8 cellular contexts compared by ENCODE assay signal in genomic region chr3:43770426-43771103, GRCh38.
DNase-seq lines count a peak whose midpoint lies in the region; ATAC-seq, FAIRE-seq and TF ChIP-seq lines count a peak whose summit lies in the region.

No MANE protein-coding gene starts in this region.

- in situ Hi-C loops in K562 (cut with MboI) = no loop called here

- POLR2A ChIA-PET in K562 (lab: Yijun Ruan, JAX) = interaction anchor here (0.8 to 1.0 kb wide), 2 partner anchors 16 to 23 kb away, joined by 3 to 4 read pairs; no protein-coding TSS in a partner anchor

- H3K27ac ChIP-seq in CD4-positive, CD25-positive, alpha-beta regulatory T cell (ENCODE audit: insufficient read depth, low read length, poor library complexity, severe bottlenecking) = no peak overlapping the region
- H3K27ac ChIP-seq in K562 (ENCODE audit: extremely low read depth, low read depth, low read length) (peak overlapping the region; percentile 88), upper lobe of right lung (peak overlapping the region; percentile 68)

- peak overlapping the region; percentile 80 for H3K4me2 ChIP-seq in K562 (ENCODE audit: insufficient read depth, low read length)

- no peaks in the 10 kb centered on the region for H3K36me3 ChIP-seq in CD4-positive, CD25-positive, alpha-beta regulatory T cell (ENCODE audit: control insufficient read depth, insufficient read depth, low read length)
- H3K36me3 ChIP-seq in K562 (ENCODE audit: control insufficient read depth, insufficient read depth, low read length) (no peaks in the 10 kb centered on the region), upper lobe of right lung (no peaks in the 10 kb centered on the region)

- WGBS in K562 (ENCODE audit: insufficient coverage, low coverage, missing lambda C conversion rate) = 4% methylated on average over 11 of the region's 11 CpGs
- WGBS in lower leg skin, 2 donors = 25 to 35% methylated on average over 11 of the region's 11 CpGs

- no peak overlapping the region for H3K4me3 ChIP-seq in CD4-positive, CD25-positive, alpha-beta regulatory T cell (ENCODE audit: low read depth, low read length)
- H3K4me3 ChIP-seq in K562 (no peak overlapping the region), lower leg skin (ENCODE audit: low read depth, poor library complexity, severe bottlenecking) (no peak overlapping the region), upper lobe of right lung (no peak overlapping the region)

- TF ChIP-seq RAD21 in K562 (CRISPR knock-in tag; conservative IDR thresholded peaks at IDR 0.05 in 1 of 2, IDR thresholded peaks at IDR 0.05 in 1 of 2) = no peak

- H3K9me3 Mint-ChIP-seq in CD4-positive, CD25-positive, alpha-beta regulatory T cell = no peaks in the 10 kb centered on the region

- peaks cover 7% of the 10 kb centered on the region for H3K9me1 ChIP-seq in K562 (ENCODE audit: control insufficient read depth, insufficient read depth, low read length)

- H3K9ac ChIP-seq in K562 (ENCODE audit: insufficient read depth in 1 of 2, low read depth in 2 of 2, low read length in 2 of 2) = peak overlapping the region; percentile 56 to 82

- H3K4me3 Mint-ChIP-seq in CD4-positive, CD25-positive, alpha-beta regulatory T cell = peak overlapping the region in 1 of 4 donors; percentile 21

- peaks cover 10 to 36% (median 19%) of the 10 kb centered on the region in 4 donors for H3K4me1 Mint-ChIP-seq in CD4-positive, CD25-positive, alpha-beta regulatory T cell

- TF ChIP-seq CTCF in K562 (IDR thresholded peaks at IDR 0.05 in 2 of 3, conservative IDR thresholded peaks at IDR 0.05 in 1 of 3; ENCODE audit: insufficient read depth in 2 of 3, low read depth in 1 of 3, low read length in 3 of 3) (no peak), lower leg skin (IDR thresholded peaks at IDR 0.05) (no peak), upper lobe of right lung (IDR thresholded peaks at IDR 0.05) (no peak), GM10266 (IDR thresholded peaks at IDR 0.05; ENCODE audit: control insufficient read depth, insufficient read depth, low read depth, missing control alignments) (no peak)

- peaks cover 20% of the 10 kb centered on the region for H3K4me1 ChIP-seq in CD4-positive, CD25-positive, alpha-beta regulatory T cell (ENCODE audit: control insufficient read depth, insufficient read depth, low read length, poor library complexity, severe bottlenecking)
- H3K4me1 ChIP-seq in K562 (replicated peaks in 1 of 2; ENCODE audit: control insufficient read depth in 2 of 2, insufficient read depth in 2 of 2, low read length in 2 of 2) (peaks cover 40 to 45% of the 10 kb centered on the region in 2 experiments), upper lobe of right lung (peaks cover 32% of the 10 kb centered on the region)

- H3K27me3 ChIP-seq in CD4-positive, CD25-positive, alpha-beta regulatory T cell (ENCODE audit: control insufficient read depth, insufficient read depth, low read length) = no peaks in the 10 kb centered on the region
- H3K27me3 ChIP-seq in K562 (ENCODE audit: control insufficient read depth in 2 of 2, insufficient read depth in 2 of 2, low read length in 2 of 2) (no peaks in the 10 kb centered on the region), upper lobe of right lung (no peaks in the 10 kb centered on the region)

- no TSS peak for BruUV-seq in K562 (replicated peaks; lab: Mats Ljungman, UMichigan)

- H3K27me3 Mint-ChIP-seq in CD4-positive, CD25-positive, alpha-beta regulatory T cell = no peaks in the 10 kb centered on the region

- TF ChIP-seq POLR2A in K562 (conservative IDR thresholded peaks at IDR 0.05) = no peak
- no peak for TF ChIP-seq POLR2A in lower leg skin (IDR thresholded peaks at IDR 0.05)

- no peaks in the 10 kb centered on the region for H3K79me2 ChIP-seq in K562 (ENCODE audit: control insufficient read depth, insufficient read depth, low read length)

- peak; percentile 89 for TF ChIP-seq EP300 in K562 (IDR thresholded peaks at IDR 0.05; ENCODE audit: low read length)

- DNase-seq in CD4-positive, CD25-positive, alpha-beta regulatory T cell = peak in 1 of 3 donors; percentile 7
- DNase-seq in OCI-M1 (lab: John Stamatoyannopoulos, UW) (peak; percentile 91), K562 (ENCODE audit: extremely low read depth in 1 of 4, low spot score in 3 of 4) (peak; percentile 90 to 92 (median 92)), lower leg skin (ENCODE audit: low spot score in 2 of 2) (peak; percentile 83 to 94), upper lobe of right lung (peak; percentile 74), GM10266 (ENCODE audit: extremely low spot score) (no peak)

- H4K20me1 ChIP-seq in K562 (replicated peaks; ENCODE audit: control insufficient read depth, insufficient read depth, low read length) = no peaks in the 10 kb centered on the region

- peak overlapping the region; percentile 91 for H2AFZ ChIP-seq in K562 (ENCODE audit: low read depth, low read length)

- no peaks in the 10 kb centered on the region for H3K9me3 ChIP-seq in CD4-positive, CD25-positive, alpha-beta regulatory T cell (ENCODE audit: control insufficient read depth in 2 of 2, low read length in 2 of 2)
- H3K9me3 ChIP-seq in K562 (replicated peaks; ENCODE audit: control insufficient read depth, insufficient read depth, low read depth, low read length) (no peaks in the 10 kb centered on the region), upper lobe of right lung (no peaks in the 10 kb centered on the region)

- H3K27ac Mint-ChIP-seq in CD4-positive, CD25-positive, alpha-beta regulatory T cell = peak overlapping the region; percentile 32 to 60 (median 38)

- FAIRE-seq in K562 (lab: Jason Lieb, UNC) = peak; percentile 93

- intact Hi-C loops in K562 (cut with micrococcal nuclease) (loop anchor here (5.0 kb wide), 1 partner anchor 157 kb away; no protein-coding TSS in a partner anchor), lower leg skin (cut with DNase I; ENCODE audit: low total_unique reads) (no loop called here), upper lobe of right lung (cut with DNase I) (no loop called here)

- no peaks in the 10 kb centered on the region for H3K36me3 Mint-ChIP-seq in CD4-positive, CD25-positive, alpha-beta regulatory T cell

- ATAC-seq in CD4-positive, CD25-positive, alpha-beta regulatory T cell (ENCODE audit: low read depth in 2 of 2) = peak; percentile 29 to 38
- ATAC-seq in K562 (peak; percentile 72), upper lobe of right lung (peak; percentile 62), HG02840 (IDR thresholded peaks at IDR 0.05; ENCODE audit: low FRiP score, unreplicated experiment) (no peak), GM21447 (IDR thresholded peaks at IDR 0.05; ENCODE audit: unreplicated experiment) (no peak)

- CTCF ChIA-PET in K562 (lab: Yijun Ruan, JAX; ENCODE audit: low intra/inter-chr PET ratio) = interaction anchor here (0.6 kb wide), 1 partner anchor 70 kb away, joined by 3 read pairs; no protein-coding TSS in a partner anchor

TF ChIP-seq in K562, 482 proteins besides CTCF, POLR2A, EP300 and RAD21 (continues in another document):
- TF ChIP-seq ZNF407 (IDR thresholded peaks at IDR 0.05; ENCODE audit: low read depth) = no peak

Comparison
In these comparisons a context has a peak if more than half of its experiments do, and no peak if none do; other contexts are left out.
1. ATAC-seq: peak in CD4-positive, CD25-positive, alpha-beta regulatory T cell (2 of 2), K562 (single experiment) and upper lobe of right lung (single experiment); none in HG02840 (single experiment) and GM21447 (single experiment).